ENCODE assay signal across 8 cellular contexts in the genomic region with DNA sequence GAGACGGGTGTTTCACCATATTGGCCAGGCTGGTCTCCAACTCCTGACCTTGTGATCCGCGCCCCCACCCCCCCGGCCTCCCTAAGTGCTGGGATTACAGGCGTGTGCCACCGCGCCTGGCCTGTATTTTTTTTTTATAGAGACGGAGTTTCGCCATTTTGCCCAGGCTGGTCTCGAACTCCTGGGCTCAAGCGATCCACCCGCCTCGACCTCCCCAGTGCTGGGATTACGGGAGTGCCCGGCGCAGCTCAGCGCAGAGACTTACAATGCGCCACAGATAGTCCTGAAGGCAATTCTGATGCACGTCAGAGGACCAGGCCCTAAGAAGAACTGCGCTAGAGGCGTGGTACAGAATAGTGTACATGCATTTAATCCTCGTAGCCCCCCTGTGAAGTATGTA. TPM values are rescaled to one million over a fixed set of nuclear protein-coding genes. Genes with fewer than 3 reads are reported as not detected.
DNase-seq lines count a peak whose midpoint lies in the region; ATAC-seq and TF ChIP-seq lines count a peak whose summit lies in the region.

No MANE protein-coding gene starts in this region.

- no peak for ATAC-seq in activated CD4-positive, alpha-beta T cell treated with anti-CD3 and anti-CD28 coated beads for 36 hours
- ATAC-seq in activated CD4-positive, CD25-positive, alpha-beta regulatory T cell treated with anti-CD3 and anti-CD28 coated beads, Interleukin-2, amount 50 U/mL, for 24 hours: no peak

- TF ChIP-seq POLR2A in suprapubic skin (IDR thresholded peaks at IDR 0.05): no peak

- no peaks in the 10 kb centered on the region for H3K27me3 Mint-ChIP-seq in activated CD4-positive, alpha-beta T cell treated with anti-CD3 and anti-CD28 coated beads for 36 hours

- H3K4me3 ChIP-seq in adipocyte (ENCODE audit: low read length) (peak overlapping the region; percentile 85), kidney epithelial cell (ENCODE audit: low read depth, low read length) (peak overlapping the region; percentile 67), suprapubic skin (peak overlapping the region; percentile 95)

- H3K27ac ChIP-seq in suprapubic skin: peak overlapping the region; percentile 91

- H3K27ac Mint-ChIP-seq in activated CD4-positive, alpha-beta T cell treated with anti-CD3 and anti-CD28 coated beads for 36 hours: peak overlapping the region; percentile 94

- H3K36me3 ChIP-seq in adipocyte (ENCODE audit: control insufficient read depth, insufficient read depth, low read length, severe bottlenecking): no peaks in the 10 kb centered on the region
- no peaks in the 10 kb centered on the region for H3K36me3 ChIP-seq in kidney epithelial cell (ENCODE audit: control insufficient read depth, insufficient read depth, low read length)
- no peaks in the 10 kb centered on the region for H3K36me3 ChIP-seq in suprapubic skin

- H3K27me3 ChIP-seq in adipocyte (replicated peaks; ENCODE audit: control insufficient read depth, insufficient read depth, low read length) (no peaks in the 10 kb centered on the region), kidney epithelial cell (ENCODE audit: control insufficient read depth, insufficient read depth, low read length) (no peaks in the 10 kb centered on the region), suprapubic skin (no peaks in the 10 kb centered on the region)

- H3K9me3 ChIP-seq in adipocyte (ENCODE audit: control insufficient read depth, low read length): no peaks in the 10 kb centered on the region
- H3K9me3 ChIP-seq in suprapubic skin: no peaks in the 10 kb centered on the region

- no peak for DNase-seq in activated CD4-positive, alpha-beta T cell treated with anti-CD3 and anti-CD28 coated beads for 36 hours
- DNase-seq in activated CD4-positive, alpha-beta T cell treated with anti-CD3 and anti-CD28 coated beads, Interleukin-2, amount 50 U/mL, for 4 hours: no peak
- DNase-seq in adipocyte (ENCODE audit: low read depth) (no peak), kidney epithelial cell (ENCODE audit: low read depth) (no peak), suprapubic skin (ENCODE audit: low spot score in 2 of 2) (no peak), NCI-H2196 (lab: John Stamatoyannopoulos, UW; ENCODE audit: unreplicated experiment) (no peak)
- no peak for DNase-seq in stimulated activated CD4-positive, alpha-beta T cell treated with anti-CD3 and anti-CD28 coated beads, Interleukin-1b, Interleukin-23, amount 100 ng/mL, for 48 hours

- TF ChIP-seq CTCF in kidney epithelial cell (IDR thresholded peaks at IDR 0.05; ENCODE audit: insufficient read depth, low read length, poor library complexity, severe bottlenecking) (no peak), suprapubic skin (IDR thresholded peaks at IDR 0.05) (no peak)

- peaks cover 4% of the 10 kb centered on the region for H3K36me3 Mint-ChIP-seq in activated CD4-positive, alpha-beta T cell treated with anti-CD3 and anti-CD28 coated beads for 36 hours (ENCODE audit: low read depth)

- CTCF ChIA-PET in activated CD4-positive, alpha-beta T cell treated with anti-CD3 and anti-CD28 coated beads for 36 hours (lab: Charles Lee): interaction anchor here (0.6 to 7.5 kb wide), 5 partner anchors 17 to 84 kb away, joined by 3 to 56 read pairs (median 3); a partner anchor contains a TSS

- H3K4me3 Mint-ChIP-seq in activated CD4-positive, alpha-beta T cell treated with anti-CD3 and anti-CD28 coated beads for 36 hours: peak overlapping the region; percentile 92

- H3K4me1 ChIP-seq in adipocyte (ENCODE audit: control insufficient read depth, insufficient read depth, low read length): peaks cover 12% of the 10 kb centered on the region
- peaks cover 28% of the 10 kb centered on the region for H3K4me1 ChIP-seq in suprapubic skin

- POLR2A ChIA-PET in activated CD4-positive, alpha-beta T cell treated with anti-CD3 and anti-CD28 coated beads for 36 hours (lab: Charles Lee): no interaction called here

- WGBS in suprapubic skin: 77% methylated on average over 22 of the region's 22 CpGs

- peak overlapping the region; percentile 90 for H3K9ac ChIP-seq in adipocyte (ENCODE audit: low read length)

- no peak for TF ChIP-seq EP300 in suprapubic skin (IDR thresholded peaks at IDR 0.05)

- intact Hi-C loops in activated CD4-positive, alpha-beta T cell treated with anti-CD3 and anti-CD28 coated beads for 36 hours (cut with DNase I, micrococcal nuclease): no loop called here

- H3K4me1 Mint-ChIP-seq in activated CD4-positive, alpha-beta T cell treated with anti-CD3 and anti-CD28 coated beads for 36 hours: peaks cover 12% of the 10 kb centered on the region

- H3K9me3 Mint-ChIP-seq in activated CD4-positive, alpha-beta T cell treated with anti-CD3 and anti-CD28 coated beads for 36 hours (ENCODE audit: low read depth): no peaks in the 10 kb centered on the region

RNA-seq across cellular contexts. Expression of a gene that starts 0.6 kb away (rescaled TPM):
- total RNA-seq in activated CD4-positive, alpha-beta T cell treated with anti-CD3 and anti-CD28 coated beads for 36 hours: 100 to 1,000 TPM in 1 of 2 experiments, 10 to 100 TPM in 1; 94.3 to 123 TPM
- 153 and 391 TPM in 2 replicates for total RNA-seq in kidney epithelial cell
- total RNA-seq in suprapubic skin: 100 to 1,000 TPM; 465 to 843 (median 596) TPM

RNA-seq across cellular contexts. Expression of a gene that starts 11.4 kb away (rescaled TPM):
- 10 to 100 TPM; 24.2 to 31.8 TPM for total RNA-seq in activated CD4-positive, alpha-beta T cell treated with anti-CD3 and anti-CD28 coated beads for 36 hours
- 49.8 and 66.1 TPM in 2 replicates for total RNA-seq in kidney epithelial cell
- total RNA-seq in suprapubic skin: 10 to 100 TPM; 34.1 to 58.5 (median 41.9) TPM

RNA-seq across cellular contexts. Expression of a gene that starts 11.6 kb away (rescaled TPM):
- total RNA-seq in activated CD4-positive, alpha-beta T cell treated with anti-CD3 and anti-CD28 coated beads for 36 hours: 100 to 1,000 TPM; 111 to 119 TPM
- 4.9 and 6.9 TPM in 2 replicates for total RNA-seq in kidney epithelial cell
- total RNA-seq in suprapubic skin: 1 to 10 TPM in 3 of 4 donors, under 1 TPM in 1; 0.91 to 6.8 (median 1.4) TPM

RNA-seq across cellular contexts. Expression of a gene that starts 16.2 kb away (rescaled TPM):
- total RNA-seq in activated CD4-positive, alpha-beta T cell treated with anti-CD3 and anti-CD28 coated beads for 36 hours: 10 to 100 TPM; 17.4 to 18.1 TPM
- total RNA-seq in kidney epithelial cell (42.4 and 42.6 TPM in 2 replicates), suprapubic skin (100 to 1,000 TPM in 2 of 4 donors, 10 to 100 TPM in 2; 76.5 to 214 (median 145) TPM)

RNA-seq across cellular contexts. Expression of a gene that starts 22.1 kb away (rescaled TPM):
- total RNA-seq in activated CD4-positive, alpha-beta T cell treated with anti-CD3 and anti-CD28 coated beads for 36 hours: 1 to 10 TPM; 7.1 to 9.7 TPM
- total RNA-seq in kidney epithelial cell: 21.3 and 28.1 TPM in 2 replicates
- total RNA-seq in suprapubic skin: 10 to 100 TPM in 3 of 4 donors, 1 to 10 TPM in 1; 9.0 to 23.3 (median 17.6) TPM

Comparison
In these comparisons a context has a peak if more than half of its experiments do, and no peak if none do; other contexts are left out.
1. RNA of a gene that starts 11.6 kb away (total RNA-seq): 111 to 119 TPM in activated CD4-positive, alpha-beta T cell treated with anti-CD3 and anti-CD28 coated beads for 36 hours; 4.9 to 6.9 TPM in kidney epithelial cell and 0.91 to 6.8 TPM in suprapubic skin; every median in the first group is over 10 times any median in the second.
2. Peak in every context shown above with its lines, with median percentiles within 50 percentile points of each other: H3K4me3 ChIP-seq.